ENCODE assay signal across 26 cellular contexts in genomic region chrX:155046811-155047528, GRCh38.
"Had no signal": no experiment of that assay in that cellular context is flagged by ENCODE, and none has a peak within 500 bp of the region (broad histone marks: within the 10 kb centered on the region; RNA-seq: fewer than 3 reads in every experiment).

No MANE protein-coding gene starts in this region.

- H3K4me3 ChIP-seq: left lung, lower lobe of right lung, right atrium auricular region, right lobe of liver, skin epidermis, stomach, testis, thyroid gland, transverse colon, upper lobe of left lung, vagina had no signal

- H3K4me1 ChIP-seq: left lung, lower lobe of right lung, stomach, testis, thyroid gland, vagina had no signal

- DNase-seq: hippocampal formation; left colon; left lung; lower lobe of right lung; mammary epithelial cell; mesenchymal stem cell; naive thymus-derived CD4-positive, alpha-beta T cell; nucleus accumbens; right lobe of liver; stimulated activated CD4-positive, alpha-beta T cell treated with anti-CD3 and anti-CD28 coated beads, Interleukin-12 subunit alpha, Interleukin-12 subunit beta, amount 100 ng/mL, for 4 hours; stimulated activated CD4-positive, alpha-beta T cell treated with anti-CD3 and anti-CD28 coated beads, Interleukin-15, amount 100 ng/mL, for 24 hours; stimulated activated CD4-positive, alpha-beta T cell treated with anti-CD3 and anti-CD28 coated beads, Interleukin-2, amount 100 ng/mL, for 24 hours; stimulated activated CD4-positive, alpha-beta T cell treated with anti-CD3 and anti-CD28 coated beads, Interleukin-4, amount 100 ng/mL, for 1 hour; stimulated activated naive B cell treated with anti-CD40 and anti-IgM and Interleukin-4, amounts not matched to agents 10 μg/mL and 1 μg/mL and 100 μg/mL, for 72 hours; stimulated activated naive CD8-positive, alpha-beta T cell treated with anti-CD3 and anti-CD28 coated beads, Interleukin-15, Interleukin-2, amounts not matched to agents 100 U/mL and 50 U/mL, for 24 hours; stomach; testis; thyroid gland; transverse colon; upper lobe of left lung had no signal

- H3K27ac Mint-ChIP-seq: natural killer cell treated with Interleukin-12 subunit alpha and Interleukin-12 subunit beta and Interleukin-15 and Interleukin-18, amount 100 ng/mL, for 72 hours had no signal

- H3K4me3 Mint-ChIP-seq: naive thymus-derived CD4-positive, alpha-beta T cell; natural killer cell treated with Interleukin-12 subunit alpha and Interleukin-12 subunit beta and Interleukin-15 and Interleukin-18, amount 100 ng/mL, for 72 hours; stimulated activated naive B cell treated with anti-CD40 and anti-IgM and Interleukin-4, amounts not matched to agents 10 μg/mL and 1 μg/mL and 100 μg/mL, for 72 hours had no signal

- H3K27ac ChIP-seq: left lung, lower lobe of right lung, parathyroid adenoma, right lobe of liver, skin epidermis, stomach, testis, thyroid gland, transverse colon, upper lobe of left lung, vagina had no signal

- H3K9me3 Mint-ChIP-seq: natural killer cell treated with Interleukin-12 subunit alpha and Interleukin-12 subunit beta and Interleukin-15 and Interleukin-18, amount 100 ng/mL, for 72 hours; stimulated activated naive B cell treated with anti-CD40 and anti-IgM and Interleukin-4, amounts not matched to agents 10 μg/mL and 1 μg/mL and 100 μg/mL, for 72 hours had no signal

- ATAC-seq: left colon; left lung; lower lobe of right lung; naive thymus-derived CD4-positive, alpha-beta T cell; natural killer cell treated with Interleukin-12 subunit alpha and Interleukin-12 subunit beta and Interleukin-15 and Interleukin-18, amount 100 ng/mL, for 72 hours; right lobe of liver; stimulated activated naive B cell treated with anti-CD40 and anti-IgM and Interleukin-4, amounts not matched to agents 10 μg/mL and 1 μg/mL and 100 μg/mL, for 72 hours; stimulated activated naive CD8-positive, alpha-beta T cell treated with anti-CD3 and anti-CD28 coated beads, Interleukin-15, Interleukin-2, amounts not matched to agents 100 U/mL and 50 U/mL, for 24 hours had no signal

- H3K27me3 ChIP-seq: left lung, right atrium auricular region, right lobe of liver, stomach, testis, thyroid gland, transverse colon, upper lobe of left lung, vagina had no signal

- H2AFZ ChIP-seq: parathyroid adenoma had no signal

- H3K9ac ChIP-seq: parathyroid adenoma had no signal

- FAIRE-seq: keratinocyte had no signal

- H3K27me3 Mint-ChIP-seq: naive thymus-derived CD4-positive, alpha-beta T cell; stimulated activated naive B cell treated with anti-CD40 and anti-IgM and Interleukin-4, amounts not matched to agents 10 μg/mL and 1 μg/mL and 100 μg/mL, for 72 hours had no signal

- H3K36me3 ChIP-seq: right atrium auricular region, right lobe of liver, thyroid gland, transverse colon, vagina had no signal

- H3K9me3 ChIP-seq: left lung, lower lobe of right lung, right atrium auricular region, right lobe of liver, stomach, testis, thyroid gland, transverse colon, upper lobe of left lung, vagina had no signal
